In the genomic region with DNA sequence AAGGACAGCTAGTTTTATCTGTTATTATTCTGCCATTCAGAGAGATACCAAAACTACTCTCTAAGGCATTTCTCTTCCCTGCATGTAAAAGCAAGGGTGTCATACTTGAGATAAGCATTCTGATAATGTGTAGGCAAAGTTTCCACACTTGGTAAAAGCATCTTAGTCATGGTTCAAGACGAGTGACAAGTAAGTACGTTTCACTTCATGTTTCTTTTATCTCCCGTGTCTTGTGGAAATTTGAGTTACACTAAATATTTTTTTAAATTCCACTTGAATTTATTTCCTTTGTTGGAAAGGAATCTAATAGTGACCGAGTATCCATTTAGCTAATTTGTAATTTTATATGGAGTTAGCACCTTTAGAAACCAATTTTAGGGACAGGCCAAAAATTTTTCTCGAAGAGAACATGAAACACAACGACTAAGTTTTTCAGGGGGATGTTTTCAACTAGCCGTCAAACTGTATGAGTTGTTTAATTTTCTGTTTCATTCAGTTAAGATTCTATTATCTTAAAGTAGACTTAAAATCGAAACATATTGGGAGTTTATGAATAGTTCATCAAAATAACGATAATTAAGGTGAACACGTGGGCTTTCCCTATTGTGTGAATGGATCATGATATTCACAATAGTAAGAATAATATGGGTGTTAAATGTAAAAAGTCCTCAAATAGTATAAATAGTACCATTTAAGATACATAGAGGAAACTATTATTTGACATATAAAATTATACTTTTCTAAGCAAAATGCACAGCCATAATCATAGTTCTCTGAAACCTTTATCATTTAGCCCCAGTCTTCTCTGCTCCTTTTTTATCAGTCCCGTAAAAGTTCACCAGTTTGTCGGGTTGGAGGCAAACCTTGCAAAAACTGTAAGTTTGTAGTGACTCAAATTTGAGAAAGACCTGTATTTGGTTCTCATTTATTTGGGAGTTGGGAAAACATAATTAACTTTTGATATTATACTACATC, we compare ENCODE assay signal across 9 cellular contexts. TPM values are rescaled to one million over a fixed set of nuclear protein-coding genes. Genes with fewer than 3 reads are reported as not detected.
DNase-seq lines count a peak whose midpoint lies in the region; ATAC-seq and TF ChIP-seq lines count a peak whose summit lies in the region.
"Had no signal": no experiment of that assay in that cellular context is flagged by ENCODE, and none has a peak within 500 bp of the region (broad histone marks: within the 10 kb centered on the region; RNA-seq: fewer than 3 reads in every experiment).

No MANE protein-coding gene starts in this region.

- no peaks in the 10 kb centered on the region for H3K27me3 ChIP-seq in skeletal muscle tissue (ENCODE audit: control insufficient read depth in 3 of 3, insufficient read depth in 3 of 3, low read length in 3 of 3)

- H3K9me3 ChIP-seq in skeletal muscle tissue (ENCODE audit: control insufficient read depth in 3 of 3, low read length in 3 of 3): no peaks in the 10 kb centered on the region

- H3K27ac ChIP-seq in coronary artery (peak overlapping the region in 1 of 2 donors; percentile 90), skeletal muscle tissue (ENCODE audit: low read depth, low read length) (peak overlapping the region; percentile 93)

- peak; percentile 61 to 62 for ATAC-seq in activated CD4-positive, CD25-positive, alpha-beta regulatory T cell treated with anti-CD3 and anti-CD28 coated beads, Interleukin-2, amount 50 U/mL, for 24 hours
- ATAC-seq in HG03520 (IDR thresholded peaks at IDR 0.05; ENCODE audit: unreplicated experiment): no peak

- peak overlapping the region; percentile 65 for H3K4me3 ChIP-seq in coronary artery
- peak overlapping the region in 1 of 3 donors; percentile 8 for H3K4me3 ChIP-seq in skeletal muscle tissue (ENCODE audit: low read length in 3 of 3)

- no peak for TF ChIP-seq CTCF in coronary artery (IDR thresholded peaks at IDR 0.05)

- H3K36me3 ChIP-seq in skeletal muscle tissue (ENCODE audit: control insufficient read depth in 3 of 3, insufficient read depth in 3 of 3, low read length in 3 of 3): peaks cover 0 to 7% (median 6%) of the 10 kb centered on the region in 3 donors

- peak overlapping the region; percentile 79 to 89 (median 87) for H3K9ac ChIP-seq in skeletal muscle tissue (ENCODE audit: low read depth in 1 of 3, low read length in 3 of 3)

- peaks cover 0 to 12% (median 4%) of the 10 kb centered on the region in 3 donors for H3K4me1 ChIP-seq in skeletal muscle tissue (ENCODE audit: control insufficient read depth in 3 of 3, insufficient read depth in 3 of 3, low read length in 3 of 3)

- no peak for DNase-seq in activated CD4-positive, CD25-positive, alpha-beta regulatory T cell (lab: John Stamatoyannopoulos, UW)
- DNase-seq in OCI-M2 (lab: John Stamatoyannopoulos, UW; ENCODE audit: unreplicated experiment): peak; percentile 30
- DNase-seq in coronary artery (ENCODE audit: low spot score): no peak
- no peak for DNase-seq in HuH-7 (ENCODE audit: low spot score)
- no peak for DNase-seq in HCEC 1CT
- DNase-seq: NCI-H1694 had no signal

RNA-seq across cellular contexts. Expression of a gene that starts 1.6 kb away (rescaled TPM):
- total RNA-seq in skeletal muscle tissue: 3.1 TPM

RNA-seq across cellular contexts. Expression of a gene that starts 28.3 kb away (rescaled TPM):
- under 0.01 TPM for total RNA-seq in skeletal muscle tissue

RNA-seq across cellular contexts. Expression of a gene that starts 34.6 kb away (rescaled TPM):
- total RNA-seq in skeletal muscle tissue: 1.0 TPM
